14 cellular contexts compared by ENCODE assay signal in the genomic region with DNA sequence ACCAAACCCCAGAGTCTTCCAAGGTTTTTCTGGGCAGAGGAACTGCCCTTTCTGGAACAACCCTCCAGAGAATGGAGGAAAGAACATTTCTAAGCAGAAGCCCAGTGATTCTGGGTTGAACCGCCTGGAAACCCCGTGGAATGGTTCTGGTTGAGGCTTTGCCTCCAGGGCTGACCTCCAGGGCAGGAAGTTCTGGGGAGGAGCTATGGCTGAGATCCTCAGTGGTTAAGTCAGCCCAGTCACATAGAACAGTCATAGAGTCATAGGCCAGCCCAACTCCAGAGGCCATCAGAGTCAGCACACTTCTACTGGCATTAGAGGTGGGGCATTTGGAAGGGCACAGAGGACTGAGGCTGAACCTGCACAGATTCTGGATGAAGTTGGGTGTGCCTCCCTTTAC.
DNase-seq lines count a peak whose midpoint lies in the region; ATAC-seq and TF ChIP-seq lines count a peak whose summit lies in the region.
"Had no signal": no experiment of that assay in that cellular context is flagged by ENCODE, and none has a peak within 500 bp of the region (broad histone marks: within the 10 kb centered on the region; RNA-seq: fewer than 3 reads in every experiment).

No MANE protein-coding gene starts in this region.

- H3K4me1 Mint-ChIP-seq in activated naive CD4-positive, alpha-beta T cell treated with anti-CD3 and anti-CD28 coated beads, Interleukin-2, amount 10 ng/mL, durations not matched to agents 7 days and 5 days, result no peaks in the 10 kb centered on the region

- H3K36me3 Mint-ChIP-seq in activated naive CD4-positive, alpha-beta T cell treated with anti-CD3 and anti-CD28 coated beads, Interleukin-2, amount 10 ng/mL, durations not matched to agents 7 days and 5 days, result no peaks in the 10 kb centered on the region
- H3K36me3 Mint-ChIP-seq: CD8-positive, alpha-beta T cell had no signal

- no peak overlapping the region for H3K4me3 Mint-ChIP-seq in activated naive CD4-positive, alpha-beta T cell treated with anti-CD3 and anti-CD28 coated beads, Interleukin-2, amount 10 ng/mL, durations not matched to agents 7 days and 5 days
- H3K4me3 Mint-ChIP-seq: CD8-positive, alpha-beta T cell had no signal

- CTCF ChIA-PET in activated naive CD4-positive, alpha-beta T cell treated with anti-CD3 and anti-CD28 coated beads, Interleukin-2, amount 10 ng/mL, durations not matched to agents 7 days and 5 days (lab: Charles Lee), result no interaction called here

- H3K27me3 ChIP-seq in foreskin keratinocyte, result no peaks in the 10 kb centered on the region
- H3K27me3 ChIP-seq: BLaER1 had no signal

- TF ChIP-seq CTCF in foreskin keratinocyte (conservative IDR thresholded peaks at IDR 0.05), result no peak

- ATAC-seq in foreskin keratinocyte (peak; percentile 37), GM19023 (IDR thresholded peaks at IDR 0.05; ENCODE audit: unreplicated experiment) (no peak)
- ATAC-seq: CD8-positive, alpha-beta T cell had no signal

- peaks cover 3% of the 10 kb centered on the region for H3K27me3 Mint-ChIP-seq in activated naive CD4-positive, alpha-beta T cell treated with anti-CD3 and anti-CD28 coated beads, Interleukin-2, amount 10 ng/mL, durations not matched to agents 7 days and 5 days

- no peak overlapping the region for H3K27ac Mint-ChIP-seq in activated naive CD4-positive, alpha-beta T cell treated with anti-CD3 and anti-CD28 coated beads, Interleukin-2, amount 10 ng/mL, durations not matched to agents 7 days and 5 days
- H3K27ac Mint-ChIP-seq: CD8-positive, alpha-beta T cell had no signal

- H3K9me3 Mint-ChIP-seq in activated naive CD4-positive, alpha-beta T cell treated with anti-CD3 and anti-CD28 coated beads, Interleukin-2, amount 10 ng/mL, durations not matched to agents 7 days and 5 days, result no peaks in the 10 kb centered on the region

- no peaks in the 10 kb centered on the region for H3K4me1 ChIP-seq in foreskin keratinocyte
- H3K4me1 ChIP-seq: BLaER1, SJCRH30 had no signal

- no peak overlapping the region for H3K27ac ChIP-seq in foreskin keratinocyte
- H3K27ac ChIP-seq: BLaER1, SJCRH30 had no signal

- DNase-seq in EH (ENCODE audit: low read depth), result peak; percentile 15
- DNase-seq in NCI-H226, result peak; percentile 47
- no peak for DNase-seq in foreskin keratinocyte
- peak; percentile 68 for DNase-seq in renal cortical epithelial cell (ENCODE audit: low read depth)
- no peak for DNase-seq in activated naive CD4-positive, alpha-beta T cell treated with anti-CD3 and anti-CD28 coated beads, Interleukin-2, amount 10 ng/mL, durations not matched to agents 7 days and 5 days
- DNase-seq in NCI-H187 treated with DMSO at 0.1 percent for 48 hours (lab: John Stamatoyannopoulos, UW), result no peak
- DNase-seq: CD8-positive, alpha-beta T cell; DMS79 treated with DMSO at 0.1 percent for 48 hours; NCI-H1105; NCI-H1694; NCI-H526 treated with DMSO at 0.1 percent for 48 hours; SJCRH30 had no signal

Comparison
In these comparisons a context has a peak if more than half of its experiments do, and no peak if none do; other contexts are left out.
1. DNase-seq: peak in EH (single experiment), NCI-H226 (single experiment) and renal cortical epithelial cell (single experiment); none in foreskin keratinocyte (0 of 2), activated naive CD4-positive, alpha-beta T cell treated with anti-CD3 and anti-CD28 coated beads, Interleukin-2, amount 10 ng/mL, durations not matched to agents 7 days and 5 days (single experiment) and NCI-H187 treated with DMSO at 0.1 percent for 48 hours (single experiment).